In genomic region chr10:126569513-126570447, GRCh38 we compare ENCODE assay signal across 9 cellular contexts.
DNase-seq lines count a peak whose midpoint lies in the region; ATAC-seq and TF ChIP-seq lines count a peak whose summit lies in the region.
"Had no signal": no experiment of that assay in that cellular context is flagged by ENCODE, and none has a peak within 500 bp of the region (broad histone marks: within the 10 kb centered on the region; RNA-seq: fewer than 3 reads in every experiment).

No MANE protein-coding gene starts in this region.

- 24 to 32% (median 28%) methylated on average over 10 of the region's 10 CpGs for WGBS in adrenal gland, 4 donors

- DNase-seq in HFFc6 (peak; percentile 76), hepatic stellate cell (ENCODE audit: low spot score) (peak; percentile 70), NCI-H128 (lab: John Stamatoyannopoulos, UW; ENCODE audit: unreplicated experiment) (no peak), adrenal gland (no peak)
- DNase-seq: WERI-Rb-1 had no signal

- ATAC-seq in HG03095 (IDR thresholded peaks at IDR 0.05; ENCODE audit: unreplicated experiment) = no peak

- peaks cover 14% of the 10 kb centered on the region for H3K27me3 Mint-ChIP-seq in HFFc6 (ENCODE audit: insufficient read depth)

- H3K27ac Mint-ChIP-seq in HFFc6 = peak overlapping the region; percentile 71

- no peaks in the 10 kb centered on the region for H3K4me1 ChIP-seq in adrenal gland (replicated peaks in 1 of 2)

- TF ChIP-seq CTCF in HFFc6 (IDR thresholded peaks at IDR 0.05) (no peak), adrenal gland (IDR thresholded peaks at IDR 0.05) (no peak)

- no peak for TF ChIP-seq POLR2A in adrenal gland (IDR thresholded peaks at IDR 0.05)

- intact Hi-C loops in adrenal gland (cut with DNase I) = no loop called here

- peak overlapping the region in 1 of 4 donors; percentile 23 for H3K4me3 ChIP-seq in adrenal gland
- H3K4me3 ChIP-seq: thoracic aorta had no signal

- H3K36me3 Mint-ChIP-seq in HFFc6 (ENCODE audit: low read depth) = no peaks in the 10 kb centered on the region

- no peaks in the 10 kb centered on the region for H3K27me3 ChIP-seq in adrenal gland

- peaks cover 37% of the 10 kb centered on the region for H3K4me1 Mint-ChIP-seq in HFFc6 (ENCODE audit: low read depth)

- peaks cover 4% of the 10 kb centered on the region for H3K9me3 Mint-ChIP-seq in HFFc6

- peak overlapping the region; percentile 73 for H3K4me3 Mint-ChIP-seq in HFFc6

- no peaks in the 10 kb centered on the region for H3K36me3 ChIP-seq in adrenal gland (replicated peaks in 1 of 2)
- H3K36me3 ChIP-seq: thoracic aorta, WERI-Rb-1 had no signal

- H3K9me3 ChIP-seq in adrenal gland (replicated peaks in 1 of 3) = no peaks in the 10 kb centered on the region
- H3K9me3 ChIP-seq: thoracic aorta had no signal

- peak overlapping the region; percentile 20 for H3K27ac ChIP-seq in angular gyrus (ENCODE audit: low read depth, low read length)
- H3K27ac ChIP-seq in temporal lobe (ENCODE audit: low read depth, low read length) = peak overlapping the region; percentile 69
- H3K27ac ChIP-seq in adrenal gland = no peak overlapping the region
- H3K27ac ChIP-seq: thoracic aorta, WERI-Rb-1 had no signal

Comparison
In these comparisons a context has a peak if more than half of its experiments do, and no peak if none do; other contexts are left out.
1. DNase-seq: peak in HFFc6 (single experiment) and hepatic stellate cell (single experiment); none in NCI-H128 (single experiment) and adrenal gland (0 of 7).
2. H3K27ac ChIP-seq: peak in angular gyrus (single experiment) and temporal lobe (single experiment); none in adrenal gland (0 of 5).